ENCODE assay signal across 11 cellular contexts in genomic region chr3:157311633-157312365, GRCh38.
DNase-seq lines count a peak whose midpoint lies in the region; FAIRE-seq and TF ChIP-seq lines count a peak whose summit lies in the region.
"Had no signal": no experiment of that assay in that cellular context is flagged by ENCODE, and none has a peak within 500 bp of the region (broad histone marks: within the 10 kb centered on the region; RNA-seq: fewer than 3 reads in every experiment).

No MANE protein-coding gene starts in this region.

- H3K9ac ChIP-seq in kidney (ENCODE audit: low read length in 2 of 2) (no peak overlapping the region), MM.1S (ENCODE audit: low read length) (no peak overlapping the region)

- H3K27me3 ChIP-seq in breast epithelium (no peaks in the 10 kb centered on the region), MM.1S (replicated peaks; ENCODE audit: insufficient read depth, low read length) (no peaks in the 10 kb centered on the region), MG63 (no peaks in the 10 kb centered on the region)
- H3K27me3 ChIP-seq: heart right ventricle had no signal

- intact Hi-C loops in breast epithelium (cut with DNase I; ENCODE audit: low total_unique reads), result no loop called here
- intact Hi-C loops in kidney (cut with DNase I), result no loop called here
- intact Hi-C loops in OCI-LY7 (cut with micrococcal nuclease; ENCODE audit: unreplicated experiment), result no loop called here

- H3K4me3 ChIP-seq in LNCaP clone FGC (ENCODE audit: low read depth, low read length) (no peak overlapping the region), breast epithelium (no peak overlapping the region), kidney (ENCODE audit: low read length in 2 of 2) (no peak overlapping the region), OCI-LY7 (ENCODE audit: low read depth, low read length, poor library complexity, severe bottlenecking) (no peak overlapping the region), MM.1S (ENCODE audit: low read length) (no peak overlapping the region), MG63 (no peak overlapping the region)
- H3K4me3 ChIP-seq: heart right ventricle had no signal

- H3K4me2 ChIP-seq in OCI-LY7 (ENCODE audit: low read length) (no peak overlapping the region), MM.1S (ENCODE audit: low read depth, low read length) (no peak overlapping the region)

- POLR2A ChIA-PET in OCI-LY7 (lab: Charles Lee), result interaction anchor here (0.9 kb wide), 1 partner anchor 17 kb away, joined by 3 read pairs; no protein-coding TSS in a partner anchor

- H3K9me2 ChIP-seq in OCI-LY7 (ENCODE audit: insufficient read depth, low read length) (no peaks in the 10 kb centered on the region), MM.1S (replicated peaks; ENCODE audit: insufficient read depth, low read length) (no peaks in the 10 kb centered on the region; the same call in 1 of the 2 replicates)

- H3K9me3 ChIP-seq in breast epithelium (no peaks in the 10 kb centered on the region), kidney (ENCODE audit: control insufficient read depth in 1 of 2, low read length in 2 of 2) (no peaks in the 10 kb centered on the region), OCI-LY7 (ENCODE audit: low read length) (no peaks in the 10 kb centered on the region), MM.1S (replicated peaks; ENCODE audit: insufficient read depth, low read length) (no peaks in the 10 kb centered on the region), MG63 (peaks cover 10% of the 10 kb centered on the region)
- H3K9me3 ChIP-seq: heart right ventricle had no signal

- no peak for TF ChIP-seq CTCF in LNCaP clone FGC (IDR thresholded peaks at IDR 0.05; ENCODE audit: control insufficient read depth, extremely low read depth, insufficient read depth)
- TF ChIP-seq CTCF in breast epithelium (IDR thresholded peaks at IDR 0.05), result no peak
- no peak for TF ChIP-seq CTCF in kidney (IDR thresholded peaks at IDR 0.05; ENCODE audit: borderline replicate concordance, extremely low read depth, insufficient read depth)
- no peak for TF ChIP-seq CTCF in OCI-LY7 (conservative IDR thresholded peaks at IDR 0.05; ENCODE audit: low read length)
- no peak for TF ChIP-seq CTCF in MM.1S (IDR thresholded peaks at IDR 0.05; ENCODE audit: low read length)

- in situ Hi-C loops in G401 (cut with HindIII; ENCODE audit: low sequenced_read_pairs), result no loop called here

- peak; percentile 18 for DNase-seq in AG08396 (ENCODE audit: low spot score)
- DNase-seq in LNCaP clone FGC (ENCODE audit: low read depth), result peak; percentile 89
- no peak for DNase-seq in breast epithelium (ENCODE audit: low spot score in 2 of 2)
- DNase-seq in kidney, result no peak
- DNase-seq in OCI-LY7 (ENCODE audit: low spot score), result no peak
- DNase-seq in MM.1S, result no peak
- DNase-seq in MG63, result no peak
- no peak for DNase-seq in G401 (ENCODE audit: low spot score)
- DNase-seq: heart right ventricle, KBM-7, NCI-H446 had no signal

- H3K36me3 ChIP-seq in breast epithelium (no peaks in the 10 kb centered on the region), kidney (ENCODE audit: control insufficient read depth in 1 of 2, insufficient read depth in 2 of 2, low read length in 2 of 2) (no peaks in the 10 kb centered on the region), OCI-LY7 (ENCODE audit: insufficient read depth, low read length) (no peaks in the 10 kb centered on the region), MM.1S (replicated peaks; ENCODE audit: insufficient read depth, low read length) (no peaks in the 10 kb centered on the region), MG63 (no peaks in the 10 kb centered on the region)
- H3K36me3 ChIP-seq: heart right ventricle had no signal

- FAIRE-seq in kidney (lab: Jason Lieb, UNC), result peak; percentile 17

- no TSS peak for BruUV-seq in OCI-LY7 (replicated peaks; lab: Mats Ljungman, UMichigan)

- H4K20me1 ChIP-seq in OCI-LY7 (ENCODE audit: insufficient read depth, low read length) (no peaks in the 10 kb centered on the region), MM.1S (ENCODE audit: insufficient read depth, low read length) (no peaks in the 10 kb centered on the region)

- no peak for TF ChIP-seq POLR2A in breast epithelium (IDR thresholded peaks at IDR 0.05)

- H3K4me1 ChIP-seq in breast epithelium, result no peaks in the 10 kb centered on the region
- no peaks in the 10 kb centered on the region for H3K4me1 ChIP-seq in kidney (ENCODE audit: control insufficient read depth in 1 of 2, insufficient read depth in 1 of 2, low read depth in 1 of 2, low read length in 2 of 2)
- H3K4me1 ChIP-seq in OCI-LY7 (ENCODE audit: insufficient read depth, low read length, poor library complexity, severe bottlenecking), result no peaks in the 10 kb centered on the region
- H3K4me1 ChIP-seq in MM.1S (ENCODE audit: low read length), result peaks cover 10% of the 10 kb centered on the region
- H3K4me1 ChIP-seq: heart right ventricle had no signal

- H3F3A ChIP-seq in MM.1S (ENCODE audit: insufficient read depth, low read length), result 0 out of 2 replicates have a peak, but pooled peaks cover 6% of the 10 kb centered on the region

- H3K27ac ChIP-seq in breast epithelium, result peak overlapping the region; percentile 4 to 41
- H3K27ac ChIP-seq in kidney (ENCODE audit: low read depth in 2 of 2, low read length in 2 of 2), result no peak overlapping the region
- H3K27ac ChIP-seq in OCI-LY7 (ENCODE audit: low read depth, low read length, poor library complexity, severe bottlenecking), result no peak overlapping the region
- no peak overlapping the region for H3K27ac ChIP-seq in MM.1S (ENCODE audit: low read length)

- no peak overlapping the region for H2AFZ ChIP-seq in OCI-LY7 (ENCODE audit: low read length)
- no peak overlapping the region for H2AFZ ChIP-seq in MM.1S (ENCODE audit: low read length)

- CTCF ChIA-PET in OCI-LY7 (lab: Charles Lee; ENCODE audit: unreplicated experiment), result no interaction called here

- H3K79me2 ChIP-seq in OCI-LY7 (ENCODE audit: insufficient read depth, low read depth, low read length), result no peaks in the 10 kb centered on the region
- no peaks in the 10 kb centered on the region for H3K79me2 ChIP-seq in MM.1S (ENCODE audit: low read length)

Comparison
In these comparisons a context has a peak if more than half of its experiments do, and no peak if none do; other contexts are left out.
1. DNase-seq: peak in AG08396 (single experiment) and LNCaP clone FGC (single experiment); none in breast epithelium (0 of 2), kidney (single experiment), OCI-LY7 (single experiment), MM.1S (single experiment), MG63 (single experiment) and G401 (single experiment).
2. H3K27ac ChIP-seq: peak in breast epithelium (2 of 2); none in kidney (0 of 2), OCI-LY7 (single experiment) and MM.1S (single experiment).